In genomic region chr19:49097453-49098288, GRCh38 we compare ENCODE assay signal across 1 cellular context.
TF ChIP-seq lines count a peak whose summit lies in the region.

No MANE protein-coding gene starts in this region.

TF ChIP-seq in HCT116, 20 proteins besides CTCF, POLR2A, EP300 and RAD21 (continued from another document):
- TF ChIP-seq, protein P1, sequence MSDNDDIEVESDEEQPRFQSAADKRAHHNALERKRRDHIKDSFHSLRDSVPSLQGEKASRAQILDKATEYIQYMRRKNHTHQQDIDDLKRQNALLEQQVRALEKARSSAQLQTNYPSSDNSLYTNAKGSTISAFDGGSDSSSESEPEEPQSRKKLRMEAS (IDR thresholded peaks at IDR 0.05), result no peak
- TF ChIP-seq CEBPB (IDR thresholded peaks at IDR 0.05; ENCODE audit: low read depth) (no peak), POLR2AphosphoS5 (IDR thresholded peaks at IDR 0.05; ENCODE audit: low read depth, low read length) (no peak), SRF (IDR thresholded peaks at IDR 0.05; ENCODE audit: low read depth) (no peak), JUND (IDR thresholded peaks at IDR 0.05) (no peak), SIN3A (IDR thresholded peaks at IDR 0.05; ENCODE audit: low read depth) (no peak), EZH2 (IDR thresholded peaks at IDR 0.05) (no peak), EGR1 (IDR thresholded peaks at IDR 0.05; ENCODE audit: low read depth) (no peak)
- TF ChIP-seq, protein P2, sequence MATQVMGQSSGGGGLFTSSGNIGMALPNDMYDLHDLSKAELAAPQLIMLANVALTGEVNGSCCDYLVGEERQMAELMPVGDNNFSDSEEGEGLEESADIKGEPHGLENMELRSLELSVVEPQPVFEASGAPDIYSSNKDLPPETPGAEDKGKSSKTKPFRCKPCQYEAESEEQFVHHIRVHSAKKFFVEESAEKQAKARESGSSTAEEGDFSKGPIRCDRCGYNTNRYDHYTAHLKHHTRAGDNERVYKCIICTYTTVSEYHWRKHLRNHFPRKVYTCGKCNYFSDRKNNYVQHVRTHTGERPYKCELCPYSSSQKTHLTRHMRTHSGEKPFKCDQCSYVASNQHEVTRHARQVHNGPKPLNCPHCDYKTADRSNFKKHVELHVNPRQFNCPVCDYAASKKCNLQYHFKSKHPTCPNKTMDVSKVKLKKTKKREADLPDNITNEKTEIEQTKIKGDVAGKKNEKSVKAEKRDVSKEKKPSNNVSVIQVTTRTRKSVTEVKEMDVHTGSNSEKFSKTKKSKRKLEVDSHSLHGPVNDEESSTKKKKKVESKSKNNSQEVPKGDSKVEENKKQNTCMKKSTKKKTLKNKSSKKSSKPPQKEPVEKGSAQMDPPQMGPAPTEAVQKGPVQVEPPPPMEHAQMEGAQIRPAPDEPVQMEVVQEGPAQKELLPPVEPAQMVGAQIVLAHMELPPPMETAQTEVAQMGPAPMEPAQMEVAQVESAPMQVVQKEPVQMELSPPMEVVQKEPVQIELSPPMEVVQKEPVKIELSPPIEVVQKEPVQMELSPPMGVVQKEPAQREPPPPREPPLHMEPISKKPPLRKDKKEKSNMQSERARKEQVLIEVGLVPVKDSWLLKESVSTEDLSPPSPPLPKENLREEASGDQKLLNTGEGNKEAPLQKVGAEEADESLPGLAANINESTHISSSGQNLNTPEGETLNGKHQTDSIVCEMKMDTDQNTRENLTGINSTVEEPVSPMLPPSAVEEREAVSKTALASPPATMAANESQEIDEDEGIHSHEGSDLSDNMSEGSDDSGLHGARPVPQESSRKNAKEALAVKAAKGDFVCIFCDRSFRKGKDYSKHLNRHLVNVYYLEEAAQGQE (IDR thresholded peaks at IDR 0.05; ENCODE audit: low read depth), result no peak
